ENCODE assay signal across 8 cellular contexts in genomic region chr17:42436401-42436800, GRCh38. TPM values are rescaled to one million over a fixed set of nuclear protein-coding genes. Genes with fewer than 3 reads are reported as not detected.
A peak's percentile ranks its signal among the peaks of the same experiment; 100 is the strongest.
DNase-seq lines count a peak whose midpoint lies in the region; ATAC-seq and TF ChIP-seq lines count a peak whose summit lies in the region.

No MANE protein-coding gene starts in this region.

- no peaks in the 10 kb centered on the region for H3K79me2 ChIP-seq in PC-3 (ENCODE audit: low read length)

- no peaks in the 10 kb centered on the region for H3K27me3 ChIP-seq in heart left ventricle
- H3K27me3 ChIP-seq in skeletal muscle tissue (ENCODE audit: control insufficient read depth in 3 of 3, insufficient read depth in 3 of 3, low read length in 3 of 3) = no peaks in the 10 kb centered on the region
- H3K27me3 ChIP-seq in PC-3 (ENCODE audit: low read length) = no peaks in the 10 kb centered on the region

- peak overlapping the region in 3 of 12 donors; percentile 1 to 8 (median 5) for H3K4me3 ChIP-seq in heart left ventricle
- H3K4me3 ChIP-seq in skeletal muscle tissue (ENCODE audit: low read length in 3 of 3) = no peak overlapping the region
- no peak overlapping the region for H3K4me3 ChIP-seq in PC-3 (ENCODE audit: low read length)

- ATAC-seq in heart left ventricle (peak; percentile 90 to 99 (median 98)), PC-3 (no peak), HG03135 (IDR thresholded peaks at IDR 0.05; ENCODE audit: unreplicated experiment) (no peak), HG03108 (IDR thresholded peaks at IDR 0.05; ENCODE audit: unreplicated experiment) (no peak)

- POLR2A ChIA-PET in PC-3 (lab: Charles Lee; ENCODE audit: unreplicated experiment) = no interaction called here

- BruUV-seq in PC-3 (replicated peaks; lab: Mats Ljungman, UMichigan) = no TSS peak

- no peak overlapping the region for H3K4me2 ChIP-seq in PC-3 (ENCODE audit: low read length)

- WGBS in heart left ventricle, 4 donors = 40 to 60% (median 45%) methylated on average over 6 of the region's 6 CpGs

- H3F3A ChIP-seq in PC-3 (ENCODE audit: low read length, unreplicated experiment) = no peaks in the 10 kb centered on the region

- DNase-seq in EH (ENCODE audit: low read depth) (peak; percentile 91), amniotic stem cell (lab: John Stamatoyannopoulos, UW) (peak; percentile 88), heart left ventricle (peak in 4 of 5 donors; percentile 60 to 77 (median 68)), retina (no peak), PC-3 (no peak)

- H3K4me1 ChIP-seq in heart left ventricle (peaks cover 0 to 30% (median 19%) of the 10 kb centered on the region in 12 donors), skeletal muscle tissue (ENCODE audit: control insufficient read depth in 3 of 3, insufficient read depth in 3 of 3, low read length in 3 of 3) (peaks cover 0 to 3% (median 2%) of the 10 kb centered on the region in 3 donors), PC-3 (ENCODE audit: insufficient read depth, low read length) (no peaks in the 10 kb centered on the region)

- H2AFZ ChIP-seq in PC-3 (ENCODE audit: low read length) = no peak overlapping the region

- no peak overlapping the region for H3K9ac ChIP-seq in skeletal muscle tissue (ENCODE audit: low read depth in 1 of 3, low read length in 3 of 3)
- H3K9ac ChIP-seq in PC-3 (ENCODE audit: low read length) = no peak overlapping the region

- H3K27ac ChIP-seq in heart left ventricle = peak overlapping the region; percentile 59 to 95 (median 80)
- peak overlapping the region; percentile 72 for H3K27ac ChIP-seq in skeletal muscle tissue (ENCODE audit: low read depth, low read length)
- no peak overlapping the region for H3K27ac ChIP-seq in PC-3 (ENCODE audit: low read length)

- no peaks in the 10 kb centered on the region for H3K9me3 ChIP-seq in heart left ventricle
- no peaks in the 10 kb centered on the region for H3K9me3 ChIP-seq in skeletal muscle tissue (ENCODE audit: control insufficient read depth in 3 of 3, low read length in 3 of 3)
- H3K9me3 ChIP-seq in PC-3 (ENCODE audit: low read length) = no peaks in the 10 kb centered on the region

- no peaks in the 10 kb centered on the region for H4K20me1 ChIP-seq in PC-3 (ENCODE audit: low read length)

- TF ChIP-seq CTCF in heart left ventricle (IDR thresholded peaks at IDR 0.05) (no peak), PC-3 (conservative IDR thresholded peaks at IDR 0.05; ENCODE audit: low read depth, low read length) (no peak)

- H3K36me3 ChIP-seq in heart left ventricle (no peaks in the 10 kb centered on the region), skeletal muscle tissue (ENCODE audit: control insufficient read depth in 3 of 3, insufficient read depth in 3 of 3, low read length in 3 of 3) (no peaks in the 10 kb centered on the region), PC-3 (ENCODE audit: low read depth, low read length) (no peaks in the 10 kb centered on the region)

- CTCF ChIA-PET in PC-3 (lab: Charles Lee) = no interaction called here

- TF ChIP-seq POLR2A in heart left ventricle (IDR thresholded peaks at IDR 0.05) = no peak

- intact Hi-C loops in heart left ventricle (cut with DNase I) (loop anchor here in 1 of 10 donors (5.0 kb wide), 1 partner anchor 81 kb away; no protein-coding TSS in a partner anchor), PC-3 (cut with micrococcal nuclease) (no loop called here)

- no peaks in the 10 kb centered on the region for H3K9me2 ChIP-seq in PC-3 (replicated peaks; ENCODE audit: low read length)

RNA-seq across cellular contexts. Expression of gene CAVIN1, which starts 13.3 kb away (rescaled TPM):
- 100 to 1,000 TPM; 195 to 318 (median 253) TPM for total RNA-seq in heart left ventricle
- 100 to 1,000 TPM; 140 to 281 TPM for polyA plus RNA-seq in heart left ventricle
- total RNA-seq in skeletal muscle tissue = 238 TPM
- 0.17 TPM in 1 of 2 replicates, not detected in the other for total RNA-seq in PC-3 (2014; rRNA removed)

RNA-seq across cellular contexts. Expression of gene ATP6V0A1, which starts 22.3 kb away (rescaled TPM):
- total RNA-seq in heart left ventricle = 10 to 100 TPM; 30.3 to 65.9 (median 35.9) TPM
- 10 to 100 TPM; 24.3 to 40.6 TPM for polyA plus RNA-seq in heart left ventricle
- 66.8 TPM for total RNA-seq in skeletal muscle tissue
- 0.07 and 0.35 TPM in 2 replicates for total RNA-seq in PC-3 (2014; rRNA removed)

RNA-seq across cellular contexts. Expression of gene STAT3, which starts 48.2 kb away (rescaled TPM):
- total RNA-seq in heart left ventricle = 100 to 1,000 TPM; 111 to 614 (median 148) TPM
- polyA plus RNA-seq in heart left ventricle = 100 to 1,000 TPM in 1 of 2 donors, 10 to 100 TPM in 1; 36.0 to 152 TPM
- 44.9 TPM for total RNA-seq in skeletal muscle tissue
- total RNA-seq in PC-3 (2014; rRNA removed) = not detected in 2 replicates

Comparison
In these comparisons a context has a peak if more than half of its experiments do, and no peak if none do; other contexts are left out.
1. DNase-seq: peak in EH (single experiment), amniotic stem cell (single experiment) and heart left ventricle (4 of 5); none in retina (single experiment) and PC-3 (single experiment).
2. ATAC-seq: peak in heart left ventricle (4 of 4); none in PC-3 (single experiment), HG03135 (single experiment) and HG03108 (single experiment).
3. RNA of gene CAVIN1, which starts 13.3 kb away (total RNA-seq): 195 to 318 TPM in heart left ventricle and 238 TPM in skeletal muscle tissue (single experiment); 0.17 TPM in PC-3; every median in the first group is over 100 times any median in the second.
4. RNA of gene ATP6V0A1, which starts 22.3 kb away (total RNA-seq): 66.8 TPM in skeletal muscle tissue (single experiment) and 30.3 to 65.9 TPM in heart left ventricle; 0.07 to 0.35 TPM in PC-3; every median in the first group is over 10 times any median in the second.
5. RNA of gene STAT3, which starts 48.2 kb away (total RNA-seq): 111 to 614 TPM in heart left ventricle and 44.9 TPM in skeletal muscle tissue (single experiment); not detected in PC-3; every median in the first group is over 10 times any median in the second.